8 cellular contexts compared by ENCODE assay signal in genomic region chr20:60210779-60211617, GRCh38.
DNase-seq lines count a peak whose midpoint lies in the region; ATAC-seq and TF ChIP-seq lines count a peak whose summit lies in the region.

No MANE protein-coding gene starts in this region.

- no peak overlapping the region for H3K4me3 Mint-ChIP-seq in activated CD4-positive, alpha-beta memory T cell treated with anti-CD3 and anti-CD28 coated beads for 36 hours

- no peaks in the 10 kb centered on the region for H3K9me3 Mint-ChIP-seq in activated CD4-positive, alpha-beta memory T cell treated with anti-CD3 and anti-CD28 coated beads for 36 hours

- peak; percentile 4 for DNase-seq in DMS 273 treated with DMSO at 0.1 percent for 48 hours (lab: John Stamatoyannopoulos, UW)
- peak; percentile 44 to 85 for DNase-seq in NCI-H526 (lab: John Stamatoyannopoulos, UW)
- peak; percentile 72 for DNase-seq in activated CD4-positive, alpha-beta memory T cell treated with anti-CD3 and anti-CD28 coated beads for 36 hours
- peak in 2 of 3 donors; percentile 3 to 23 for DNase-seq in effector memory CD4-positive, alpha-beta T cell
- peak; percentile 12 for DNase-seq in mesenchymal stem cell
- peak; percentile 20 to 36 for DNase-seq in stimulated activated CD8-positive, alpha-beta memory T cell treated with anti-CD3 and anti-CD28 coated beads, Interleukin-2, amount 100 ng/mL, for 1 hour (ENCODE audit: low read depth in 2 of 2)

- POLR2A ChIA-PET in HEK293 (lab: Yijun Ruan, JAX): no interaction called here
- POLR2A ChIA-PET in activated CD4-positive, alpha-beta memory T cell treated with anti-CD3 and anti-CD28 coated beads for 36 hours (lab: Charles Lee): no interaction called here

- H3K4me2 ChIP-seq in mesenchymal stem cell (ENCODE audit: low read length, poor library complexity, severe bottlenecking): no peak overlapping the region

- no peak overlapping the region for H3K27ac Mint-ChIP-seq in activated CD4-positive, alpha-beta memory T cell treated with anti-CD3 and anti-CD28 coated beads for 36 hours

- no peak for ATAC-seq in HG02938 (IDR thresholded peaks at IDR 0.05; ENCODE audit: unreplicated experiment)

- no peak overlapping the region for H2BK15ac ChIP-seq in mesenchymal stem cell (ENCODE audit: low read depth, poor library complexity, severe bottlenecking)

- no peak overlapping the region for H3K14ac ChIP-seq in mesenchymal stem cell (ENCODE audit: low read length in 2 of 2)

- no peaks in the 10 kb centered on the region for H3K36me3 Mint-ChIP-seq in activated CD4-positive, alpha-beta memory T cell treated with anti-CD3 and anti-CD28 coated beads for 36 hours

- no peak overlapping the region for H2BK12ac ChIP-seq in mesenchymal stem cell (ENCODE audit: low read length in 2 of 2)

- intact Hi-C loops in activated CD4-positive, alpha-beta memory T cell treated with anti-CD3 and anti-CD28 coated beads for 36 hours (cut with micrococcal nuclease): loop anchor here (1.0 to 10.0 kb wide), 4 partner anchors 51 to 910 kb away; partner anchors contain the start of genes FAM217B and PPP1R3D

- H4K91ac ChIP-seq in mesenchymal stem cell (ENCODE audit: low read length): no peak overlapping the region

- CTCF ChIA-PET in HEK293 (lab: Yijun Ruan, JAX): interaction anchor here (0.5 to 4.5 kb wide), 48 partner anchors 8 to 1662 kb away, joined by 3 to 27 read pairs (median 4); partner anchors contain the start of genes CDH26, FAM217B and PPP1R3D
- CTCF ChIA-PET in activated CD4-positive, alpha-beta memory T cell treated with anti-CD3 and anti-CD28 coated beads for 36 hours (lab: Charles Lee): interaction anchor here (0.5 to 4.2 kb wide), 16 partner anchors 8 to 1686 kb away, joined by 3 to 46 read pairs (median 4); no protein-coding TSS in a partner anchor

- H3K23ac ChIP-seq in mesenchymal stem cell (ENCODE audit: low read length in 2 of 2): no peak overlapping the region

- H3K4me1 ChIP-seq in HEK293 (ENCODE audit: control insufficient read depth, insufficient read depth, low read length) (no peaks in the 10 kb centered on the region), mesenchymal stem cell (ENCODE audit: control insufficient read depth, insufficient read depth, low read depth, low read length) (peaks cover 5% of the 10 kb centered on the region)
- H3K4me1 ChIP-seq in effector memory CD4-positive, alpha-beta T cell (ENCODE audit: control insufficient read depth, insufficient read depth, low read length, poor library complexity, severe bottlenecking): no peaks in the 10 kb centered on the region

- H3K4ac ChIP-seq in mesenchymal stem cell (ENCODE audit: low read depth in 1 of 2, low read length in 2 of 2): no peak overlapping the region

- no peaks in the 10 kb centered on the region for H3K79me1 ChIP-seq in mesenchymal stem cell (replicated peaks; ENCODE audit: low read length, poor library complexity, severe bottlenecking)

- H3K27me3 ChIP-seq in effector memory CD4-positive, alpha-beta T cell (replicated peaks; ENCODE audit: control insufficient read depth, insufficient read depth, low read length, poor library complexity, severe bottlenecking): no peaks in the 10 kb centered on the region
- peaks cover 24 to 29% of the 10 kb centered on the region in 2 experiments for H3K27me3 ChIP-seq in mesenchymal stem cell (ENCODE audit: control insufficient read depth in 1 of 2, insufficient read depth in 1 of 2, low read length in 2 of 2)

- H4K8ac ChIP-seq in mesenchymal stem cell (ENCODE audit: low read length): no peak overlapping the region

- H2BK120ac ChIP-seq in mesenchymal stem cell (ENCODE audit: low read depth, low read length): no peak overlapping the region

- H3K9me3 ChIP-seq in HEK293 (ENCODE audit: control insufficient read depth, insufficient read depth, low read depth, low read length) (no peaks in the 10 kb centered on the region), mesenchymal stem cell (ENCODE audit: control insufficient read depth, low read length) (no peaks in the 10 kb centered on the region)
- H3K9me3 ChIP-seq in effector memory CD4-positive, alpha-beta T cell (ENCODE audit: control insufficient read depth, low read length): no peaks in the 10 kb centered on the region

- H3K4me1 Mint-ChIP-seq in activated CD4-positive, alpha-beta memory T cell treated with anti-CD3 and anti-CD28 coated beads for 36 hours (ENCODE audit: low read depth): peaks cover 4% of the 10 kb centered on the region

- no peak overlapping the region for H2AFZ ChIP-seq in mesenchymal stem cell (ENCODE audit: low read depth, low read length)

- 38% methylated on average over 24 of the region's 25 CpGs for WGBS in mesenchymal stem cell

- H3K18ac ChIP-seq in mesenchymal stem cell (ENCODE audit: low read depth in 1 of 2, low read length in 2 of 2): no peak overlapping the region

- H3K36me3 ChIP-seq in HEK293 (ENCODE audit: control insufficient read depth in 2 of 2, insufficient read depth in 1 of 2, low read length in 2 of 2) (no peaks in the 10 kb centered on the region), mesenchymal stem cell (ENCODE audit: control insufficient read depth in 1 of 2, insufficient read depth in 2 of 2, low read depth in 1 of 2, low read length in 2 of 2) (no peaks in the 10 kb centered on the region)
- no peaks in the 10 kb centered on the region for H3K36me3 ChIP-seq in effector memory CD4-positive, alpha-beta T cell (ENCODE audit: control insufficient read depth, insufficient read depth, low read length)

- TF ChIP-seq CTCF in HEK293 (tag by site-specific recombination; IDR thresholded peaks at IDR 0.05): peak; percentile 82

- H2BK5ac ChIP-seq in mesenchymal stem cell (ENCODE audit: low read depth, low read length, poor library complexity, severe bottlenecking): no peak overlapping the region

- H2AK5ac ChIP-seq in mesenchymal stem cell (ENCODE audit: low read length, severe bottlenecking): no peak overlapping the region

- H3K27me3 Mint-ChIP-seq in activated CD4-positive, alpha-beta memory T cell treated with anti-CD3 and anti-CD28 coated beads for 36 hours: no peaks in the 10 kb centered on the region

- H3K9ac ChIP-seq in mesenchymal stem cell (ENCODE audit: low read length): peak overlapping the region; percentile 54

- H3K27ac ChIP-seq in HEK293 (ENCODE audit: extremely low read depth, low read depth, low read length): no peak overlapping the region
- no peak overlapping the region for H3K27ac ChIP-seq in effector memory CD4-positive, alpha-beta T cell (ENCODE audit: insufficient read depth, low read length, poor library complexity, severe bottlenecking)
- H3K27ac ChIP-seq in mesenchymal stem cell (ENCODE audit: low read length, poor library complexity, severe bottlenecking): no peak overlapping the region

- H3K4me3 ChIP-seq in HEK293 (ENCODE audit: low read depth, low read length): no peak overlapping the region
- no peak overlapping the region for H3K4me3 ChIP-seq in effector memory CD4-positive, alpha-beta T cell (ENCODE audit: insufficient read depth, low read depth, low read length, poor library complexity, severe bottlenecking)
- H3K4me3 ChIP-seq in mesenchymal stem cell (ENCODE audit: insufficient read depth in 1 of 2, low read depth in 1 of 2, low read length in 2 of 2): no peak overlapping the region

TF ChIP-seq in HEK293, 187 proteins besides CTCF, POLR2A, EP300 and RAD21 (continues in another document):
- TF ChIP-seq ZNF677 (tag by site-specific recombination; IDR thresholded peaks at IDR 0.05) (no peak), ZBTB17 (tag by site-specific recombination; IDR thresholded peaks at IDR 0.05) (peak; percentile 56; the same call in 1 of the 2 replicates), ZNF692 (tag by site-specific recombination; IDR thresholded peaks at IDR 0.05) (no peak), ZNF830 (tag by site-specific recombination; IDR thresholded peaks at IDR 0.05; ENCODE audit: low read depth) (no peak), ZSCAN16 (tag by site-specific recombination; IDR thresholded peaks at IDR 0.05) (no peak), ZNF239 (tag by site-specific recombination; IDR thresholded peaks at IDR 0.05) (no peak), ZNF335 (tag by site-specific recombination; conservative IDR thresholded peaks at IDR 0.05) (no peak), TSHZ1 (tag by site-specific recombination; IDR thresholded peaks at IDR 0.05; ENCODE audit: borderline replicate concordance) (0 out of 2 replicates have a peak, but pooled peaks have one; percentile 11)

Comparison
In these comparisons a context has a peak if more than half of its experiments do, and no peak if none do; other contexts are left out.
1. DNase-seq: peak in every context shown above with its lines; median percentile 72 in activated CD4-positive, alpha-beta memory T cell treated with anti-CD3 and anti-CD28 coated beads for 36 hours; 64 in NCI-H526; 28 in stimulated activated CD8-positive, alpha-beta memory T cell treated with anti-CD3 and anti-CD28 coated beads, Interleukin-2, amount 100 ng/mL, for 1 hour; 13 in effector memory CD4-positive, alpha-beta T cell; 12 in mesenchymal stem cell; 4 in DMS 273 treated with DMSO at 0.1 percent for 48 hours.